In the genomic region with DNA sequence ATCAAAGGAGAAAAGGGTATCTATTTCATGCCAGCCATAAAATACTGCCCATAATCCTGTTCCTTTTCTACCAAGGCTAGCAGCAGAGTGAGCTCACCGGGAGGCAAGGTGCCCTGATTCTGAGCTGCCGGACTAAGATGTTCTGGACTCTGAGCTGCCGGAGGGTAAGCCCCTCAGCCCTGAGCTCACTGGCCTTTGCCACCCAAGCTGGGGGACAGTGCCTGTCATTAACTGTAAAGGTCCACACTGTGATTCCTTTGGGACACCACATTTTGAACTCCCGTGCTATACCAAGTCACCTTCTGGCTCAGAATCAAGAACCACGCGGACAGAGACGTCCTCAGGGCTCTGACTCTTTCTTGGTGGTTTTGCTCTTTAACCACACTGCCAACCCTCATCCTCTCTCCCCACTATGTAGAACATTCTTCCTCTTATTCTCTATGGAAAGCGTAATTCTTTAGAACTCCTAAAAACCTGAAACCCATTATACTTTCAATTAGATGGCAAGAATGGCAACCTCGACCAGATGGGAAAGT, we compare ENCODE assay signal across 23 cellular contexts.
DNase-seq lines count a peak whose midpoint lies in the region; ATAC-seq and TF ChIP-seq lines count a peak whose summit lies in the region.
"Had no signal": no experiment of that assay in that cellular context is flagged by ENCODE, and none has a peak within 500 bp of the region (broad histone marks: within the 10 kb centered on the region; RNA-seq: fewer than 3 reads in every experiment).

No MANE protein-coding gene starts in this region.

- H3K4me1 Mint-ChIP-seq in stimulated activated naive CD8-positive, alpha-beta T cell treated with anti-CD3 and anti-CD28 coated beads, Interleukin-15, Interleukin-2, amounts not matched to agents 100 ng/mL and 50 ng/mL, for 24 hours (ENCODE audit: low read depth): peaks cover 7% of the 10 kb centered on the region

- TF ChIP-seq CTCF in dorsolateral prefrontal cortex (IDR thresholded peaks at IDR 0.05 in 54 of 56, conservative IDR thresholded peaks at IDR 0.05 in 2 of 56; ENCODE audit: low read depth in 1 of 56, partially characterized antibody in 56 of 56) (no peak), tibial nerve (IDR thresholded peaks at IDR 0.05) (no peak)

- peak overlapping the region in 38 of 59 donors; percentile 1 to 99 (median 82) for H3K27ac ChIP-seq in dorsolateral prefrontal cortex
- peak overlapping the region in 3 of 4 donors; percentile 54 to 98 (median 94) for H3K27ac ChIP-seq in tibial nerve
- no peak overlapping the region for H3K27ac ChIP-seq in right cardiac atrium (ENCODE audit: low read length)
- H3K27ac ChIP-seq: coronary artery, pancreas, suprapubic skin, uterus had no signal

- H3K9me3 Mint-ChIP-seq in stimulated activated naive CD8-positive, alpha-beta T cell treated with anti-CD3 and anti-CD28 coated beads, Interleukin-15, Interleukin-2, amounts not matched to agents 100 ng/mL and 50 ng/mL, for 24 hours: no peaks in the 10 kb centered on the region
- H3K9me3 Mint-ChIP-seq: activated CD4-positive, alpha-beta T cell treated with anti-CD3 and anti-CD28 coated beads, Interleukin-2, amount 10 ng/mL, durations not matched to agents 7 days and 5 days had no signal

- intact Hi-C loops in dorsolateral prefrontal cortex (cut with DNase I) (no loop called here), right cardiac atrium (cut with DNase I) (no loop called here)

- TF ChIP-seq EP300 in tibial nerve (IDR thresholded peaks at IDR 0.05): no peak

- TF ChIP-seq POLR2A in tibial nerve (IDR thresholded peaks at IDR 0.05): no peak

- no peaks in the 10 kb centered on the region for H3K27me3 Mint-ChIP-seq in stimulated activated naive CD8-positive, alpha-beta T cell treated with anti-CD3 and anti-CD28 coated beads, Interleukin-15, Interleukin-2, amounts not matched to agents 100 ng/mL and 50 ng/mL, for 24 hours
- H3K27me3 Mint-ChIP-seq: activated CD4-positive, alpha-beta T cell treated with anti-CD3 and anti-CD28 coated beads, Interleukin-2, amount 10 ng/mL, durations not matched to agents 7 days and 5 days; activated CD8-positive, alpha-beta memory T cell treated with anti-CD3 and anti-CD28 coated beads, Interleukin-2, amount 10 ng/mL, durations not matched to agents 7 days and 5 days had no signal

- H3K27me3 ChIP-seq in dorsolateral prefrontal cortex (no peaks in the 10 kb centered on the region), tibial nerve (no peaks in the 10 kb centered on the region), right cardiac atrium (ENCODE audit: control insufficient read depth, insufficient read depth) (no peaks in the 10 kb centered on the region)
- H3K27me3 ChIP-seq: pancreas, sigmoid colon, suprapubic skin, uterus had no signal

- no peak for DNase-seq in stimulated activated naive CD8-positive, alpha-beta T cell treated with anti-CD3 and anti-CD28 coated beads, Interleukin-15, Interleukin-2, amounts not matched to agents 100 U/mL and 50 U/mL, for 24 hours
- DNase-seq in RPMI7951 (ENCODE audit: low read depth) (peak; percentile 89), dorsolateral prefrontal cortex (no peak), tibial nerve (ENCODE audit: low spot score in 2 of 2) (no peak), DMS 273 treated with DMSO at 0.1 percent for 48 hours (lab: John Stamatoyannopoulos, UW) (no peak), right cardiac atrium (no peak), NCI-H446 treated with DMSO at 0.1 percent for 48 hours (lab: John Stamatoyannopoulos, UW) (no peak)
- DNase-seq: activated CD4-positive, alpha-beta T cell treated with anti-CD3 and anti-CD28 coated beads, Interleukin-2, amount 10 ng/mL, durations not matched to agents 7 days and 5 days; activated CD8-positive, alpha-beta memory T cell treated with anti-CD3 and anti-CD28 coated beads, Interleukin-2, amount 10 ng/mL, durations not matched to agents 7 days and 5 days; Caco-2; GOT3; mesenchymal stem cell; NCI-H1694 treated with DMSO at 0.1 percent for 48 hours; NCI-H2171 treated with DMSO at 0.1 percent for 48 hours; NCI-H69; SIG-M5; sigmoid colon; T-helper 1 cell; uterus had no signal

- H3K9me3 ChIP-seq in tibial nerve (no peaks in the 10 kb centered on the region), right cardiac atrium (ENCODE audit: control insufficient read depth, low read length) (no peaks in the 10 kb centered on the region)
- H3K9me3 ChIP-seq: Caco-2, pancreas, sigmoid colon, suprapubic skin, uterus had no signal

- H3K4me1 ChIP-seq in tibial nerve (peaks cover 0 to 53% (median 20%) of the 10 kb centered on the region in 4 donors), right cardiac atrium (ENCODE audit: control insufficient read depth, insufficient read depth, low read length) (peaks cover 2% of the 10 kb centered on the region)
- H3K4me1 ChIP-seq: Caco-2, pancreas, uterus had no signal

- H3K4me3 Mint-ChIP-seq in stimulated activated naive CD8-positive, alpha-beta T cell treated with anti-CD3 and anti-CD28 coated beads, Interleukin-15, Interleukin-2, amounts not matched to agents 100 ng/mL and 50 ng/mL, for 24 hours: no peak overlapping the region
- H3K4me3 Mint-ChIP-seq: activated CD4-positive, alpha-beta T cell treated with anti-CD3 and anti-CD28 coated beads, Interleukin-2, amount 10 ng/mL, durations not matched to agents 7 days and 5 days; activated CD8-positive, alpha-beta memory T cell treated with anti-CD3 and anti-CD28 coated beads, Interleukin-2, amount 10 ng/mL, durations not matched to agents 7 days and 5 days had no signal

- H3K27ac Mint-ChIP-seq in stimulated activated naive CD8-positive, alpha-beta T cell treated with anti-CD3 and anti-CD28 coated beads, Interleukin-15, Interleukin-2, amounts not matched to agents 100 ng/mL and 50 ng/mL, for 24 hours: peak overlapping the region; percentile 52
- H3K27ac Mint-ChIP-seq: activated CD4-positive, alpha-beta T cell treated with anti-CD3 and anti-CD28 coated beads, Interleukin-2, amount 10 ng/mL, durations not matched to agents 7 days and 5 days; activated CD8-positive, alpha-beta memory T cell treated with anti-CD3 and anti-CD28 coated beads, Interleukin-2, amount 10 ng/mL, durations not matched to agents 7 days and 5 days had no signal

- ATAC-seq in stimulated activated naive CD8-positive, alpha-beta T cell treated with anti-CD3 and anti-CD28 coated beads, Interleukin-15, Interleukin-2, amounts not matched to agents 100 U/mL and 50 U/mL, for 24 hours: no peak
- no peak for ATAC-seq in right cardiac atrium
- ATAC-seq: activated CD8-positive, alpha-beta memory T cell treated with anti-CD3 and anti-CD28 coated beads, Interleukin-2, amount 10 ng/mL, durations not matched to agents 7 days and 5 days; pancreas had no signal

- peaks cover 25% of the 10 kb centered on the region for H3K36me3 Mint-ChIP-seq in stimulated activated naive CD8-positive, alpha-beta T cell treated with anti-CD3 and anti-CD28 coated beads, Interleukin-15, Interleukin-2, amounts not matched to agents 100 ng/mL and 50 ng/mL, for 24 hours (ENCODE audit: low read depth)

- H3K4me3 ChIP-seq in dorsolateral prefrontal cortex (no peak overlapping the region), tibial nerve (no peak overlapping the region), right cardiac atrium (ENCODE audit: low read length) (no peak overlapping the region)
- H3K4me3 ChIP-seq: coronary artery, pancreas, sigmoid colon, suprapubic skin, uterus had no signal

- peaks cover 0 to 36% (median 3%) of the 10 kb centered on the region in 3 donors for H3K36me3 ChIP-seq in tibial nerve
- H3K36me3 ChIP-seq: uterus had no signal

- WGBS in tibial nerve, 2 donors: 65 to 72% methylated on average over 9 of the region's 9 CpGs
- WGBS in right cardiac atrium: 87% methylated on average over 9 of the region's 9 CpGs
